Comparison of ENCODE assay signal across 13 cellular contexts in the genomic region with DNA sequence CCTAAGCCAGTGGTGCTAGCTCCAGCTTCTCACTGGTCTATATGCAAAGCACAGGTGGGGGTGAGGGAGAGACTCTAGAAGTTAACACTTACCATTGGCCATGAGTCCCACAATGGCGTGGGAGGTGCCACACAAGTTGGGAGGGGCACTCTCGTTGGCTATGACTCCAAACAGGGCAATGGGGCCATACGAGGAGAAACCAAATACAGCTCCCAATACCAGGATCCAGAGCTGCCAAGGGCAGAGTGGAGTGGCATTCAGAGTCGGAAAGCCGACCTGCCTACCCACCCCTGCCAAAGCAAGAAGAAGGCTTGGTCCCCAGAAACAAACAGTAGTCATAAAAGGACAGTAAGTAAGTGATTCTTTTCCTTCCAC. TPM values are rescaled to one million over a fixed set of nuclear protein-coding genes. Genes with fewer than 3 reads are reported as not detected.
A peak's percentile ranks its signal among the peaks of the same experiment; 100 is the strongest.
DNase-seq lines count a peak whose midpoint lies in the region; ATAC-seq, FAIRE-seq and TF ChIP-seq lines count a peak whose summit lies in the region.
"Had no signal": no experiment of that assay in that cellular context is flagged by ENCODE, and none has a peak within 500 bp of the region (broad histone marks: within the 10 kb centered on the region; RNA-seq: fewer than 3 reads in every experiment).

No MANE protein-coding gene starts in this region.

- peak overlapping the region; percentile 11 for H3K27ac Mint-ChIP-seq in T-helper 2 cell treated with Interferon-gamma antibody and Interleukin-4, amounts not matched to agents 5 μg/mL and 100 μg/mL, for 36 hours
- H3K27ac Mint-ChIP-seq in CD8-positive, alpha-beta T cell = peak overlapping the region; percentile 76
- peak overlapping the region; percentile 24 for H3K27ac Mint-ChIP-seq in chondrocyte (ENCODE audit: unreplicated experiment)

- no peaks in the 10 kb centered on the region for H3K9me3 Mint-ChIP-seq in T-helper 2 cell treated with Interferon-gamma antibody and Interleukin-4, amounts not matched to agents 5 μg/mL and 100 μg/mL, for 36 hours
- H3K9me3 Mint-ChIP-seq in CD8-positive, alpha-beta T cell = no peaks in the 10 kb centered on the region
- H3K9me3 Mint-ChIP-seq in chondrocyte (ENCODE audit: low read depth) = no peaks in the 10 kb centered on the region

- H3K4me3 Mint-ChIP-seq in T-helper 2 cell treated with Interferon-gamma antibody and Interleukin-4, amounts not matched to agents 5 μg/mL and 100 μg/mL, for 36 hours = no peak overlapping the region
- H3K4me3 Mint-ChIP-seq in CD8-positive, alpha-beta T cell = no peak overlapping the region
- no peak overlapping the region for H3K4me3 Mint-ChIP-seq in chondrocyte (ENCODE audit: unreplicated experiment)

- no peak overlapping the region for H3K4me3 ChIP-seq in CD8-positive, alpha-beta T cell (ENCODE audit: low read depth, low read length)
- H3K4me3 ChIP-seq in pancreas = no peak overlapping the region

- H3K27me3 Mint-ChIP-seq in T-helper 2 cell treated with Interferon-gamma antibody and Interleukin-4, amounts not matched to agents 5 μg/mL and 100 μg/mL, for 36 hours (ENCODE audit: low read depth) = no peaks in the 10 kb centered on the region
- H3K27me3 Mint-ChIP-seq in CD8-positive, alpha-beta T cell (ENCODE audit: low read depth) = no peaks in the 10 kb centered on the region
- H3K27me3 Mint-ChIP-seq in chondrocyte (ENCODE audit: low read depth) = no peaks in the 10 kb centered on the region

- TF ChIP-seq CTCF in CD8-positive, alpha-beta T cell (IDR thresholded peaks at IDR 0.05) = no peak
- TF ChIP-seq CTCF in chondrocyte (IDR thresholded peaks at IDR 0.05) = no peak
- no peak for TF ChIP-seq CTCF in pancreas (IDR thresholded peaks at IDR 0.05)
- no peak for TF ChIP-seq CTCF in GM20000 (IDR thresholded peaks at IDR 0.05; ENCODE audit: extremely low read depth, missing control alignments)

- no peak overlapping the region for H3K27ac ChIP-seq in CD8-positive, alpha-beta T cell (ENCODE audit: low read depth, low read length)
- peak overlapping the region in 3 of 4 donors; percentile 15 to 58 (median 32) for H3K27ac ChIP-seq in pancreas
- H3K27ac ChIP-seq: 22Rv1 had no signal

- no peak for DNase-seq in T-helper 2 cell treated with Interferon-gamma antibody and Interleukin-4, amounts not matched to agents 5 μg/mL and 100 μg/mL, for 36 hours (ENCODE audit: low spot score)
- DNase-seq in T-helper 2 cell = no peak
- no peak for DNase-seq in CD8-positive, alpha-beta T cell
- DNase-seq in chondrocyte (ENCODE audit: low spot score) = peak; percentile 41
- DNase-seq in pancreas = no peak
- DNase-seq in GM20000 (ENCODE audit: low spot score) = no peak
- DNase-seq: activated CD4-positive, CD25-positive, alpha-beta regulatory T cell; NCI-H345; stimulated activated CD4-positive, alpha-beta T cell treated with anti-CD3 and anti-CD28 coated beads, Interleukin-4, amount 100 ng/mL, for 1 hour had no signal

- H3K4me1 Mint-ChIP-seq in T-helper 2 cell treated with Interferon-gamma antibody and Interleukin-4, amounts not matched to agents 5 μg/mL and 100 μg/mL, for 36 hours (ENCODE audit: low read depth) = peaks cover 35% of the 10 kb centered on the region
- peaks cover 44% of the 10 kb centered on the region for H3K4me1 Mint-ChIP-seq in CD8-positive, alpha-beta T cell (ENCODE audit: low read depth)
- peaks cover 29% of the 10 kb centered on the region for H3K4me1 Mint-ChIP-seq in chondrocyte (ENCODE audit: low read depth)

- intact Hi-C loops in CD8-positive, alpha-beta T cell (cut with DNase I, micrococcal nuclease) = no loop called here
- intact Hi-C loops in pancreas (cut with DNase I) = no loop called here

- WGBS in pancreas, 2 donors = 68 to 69% methylated on average over 5 of the region's 5 CpGs

- H3K36me3 Mint-ChIP-seq in T-helper 2 cell treated with Interferon-gamma antibody and Interleukin-4, amounts not matched to agents 5 μg/mL and 100 μg/mL, for 36 hours (ENCODE audit: low read depth) = peaks cover 41% of the 10 kb centered on the region
- H3K36me3 Mint-ChIP-seq in CD8-positive, alpha-beta T cell = peaks cover 61% of the 10 kb centered on the region
- H3K36me3 Mint-ChIP-seq in chondrocyte (ENCODE audit: low read depth) = peaks cover 12% of the 10 kb centered on the region

- ATAC-seq in CD8-positive, alpha-beta T cell = no peak
- ATAC-seq in pancreas = no peak
- ATAC-seq in HG02798 (IDR thresholded peaks at IDR 0.05; ENCODE audit: poor library complexity, unreplicated experiment) = no peak
- ATAC-seq in HG02759 (IDR thresholded peaks at IDR 0.05; ENCODE audit: unreplicated experiment) = no peak

- POLR2A ChIA-PET in CD8-positive, alpha-beta T cell (lab: Charles Lee) = interaction anchor here (1.1 kb wide), 1 partner anchor 43 kb away, joined by 3 read pairs; a partner anchor contains a TSS

- CTCF ChIA-PET in CD8-positive, alpha-beta T cell (lab: Charles Lee) = interaction anchor here (1.4 kb wide), 1 partner anchor 31 kb away, joined by 3 read pairs; no protein-coding TSS in a partner anchor

- H3K9me3 ChIP-seq in CD8-positive, alpha-beta T cell (ENCODE audit: low read length) = no peaks in the 10 kb centered on the region
- H3K9me3 ChIP-seq in pancreas = no peaks in the 10 kb centered on the region

- no peak for FAIRE-seq in pancreas (lab: Jason Lieb, UNC)
- FAIRE-seq: endometrium had no signal

- peaks cover 33% of the 10 kb centered on the region for H3K4me1 ChIP-seq in CD8-positive, alpha-beta T cell (ENCODE audit: insufficient read depth, low read length)
- H3K4me1 ChIP-seq in pancreas = peaks cover 20 to 40% (median 24%) of the 10 kb centered on the region in 3 donors

- no peaks in the 10 kb centered on the region for H3K27me3 ChIP-seq in CD8-positive, alpha-beta T cell (ENCODE audit: insufficient read depth, low read length)
- H3K27me3 ChIP-seq in pancreas = no peaks in the 10 kb centered on the region

- peaks cover 20% of the 10 kb centered on the region for H3K36me3 ChIP-seq in CD8-positive, alpha-beta T cell (ENCODE audit: insufficient read depth, low read length)
- H3K36me3 ChIP-seq in pancreas = peaks cover 0 to 16% (median 14%) of the 10 kb centered on the region in 3 donors

RNA-seq across cellular contexts. Expression of a gene that starts 5.6 kb away (rescaled TPM):
- total RNA-seq in CD8-positive, alpha-beta T cell = 1 to 10 TPM; 4.0 to 4.6 TPM
- total RNA-seq in chondrocyte = 13.6 to 15.6 TPM (median 13.9 TPM) in 3 replicates
- 10 to 100 TPM; 27.1 to 41.6 (median 32.6) TPM for total RNA-seq in pancreas
- polyA plus RNA-seq in pancreas = 100 to 1,000 TPM in 1 of 2 donors, 10 to 100 TPM in 1; 67.0 to 163 TPM

RNA-seq across cellular contexts. Expression of a gene that starts 6.5 kb away (rescaled TPM):
- total RNA-seq in CD8-positive, alpha-beta T cell = 10 to 100 TPM; 65.6 to 73.3 TPM
- total RNA-seq in chondrocyte (73.0 to 78.8 TPM (median 75.0 TPM) in 3 replicates), pancreas (10 to 100 TPM; 13.7 to 36.5 (median 27.2) TPM)
- polyA plus RNA-seq in pancreas = 10 to 100 TPM; 21.6 to 55.7 TPM

RNA-seq across cellular contexts. Expression of a gene that starts 6.9 kb away (rescaled TPM):
- 1,000 to 10,000 TPM; 2,737 to 2,869 TPM for total RNA-seq in CD8-positive, alpha-beta T cell
- total RNA-seq in chondrocyte = 600 to 777 TPM (median 609 TPM) in 3 replicates
- total RNA-seq in pancreas = 100 to 1,000 TPM; 536 to 863 (median 675) TPM
- polyA plus RNA-seq in pancreas = 1,000 to 10,000 TPM; 1,298 to 1,472 TPM

RNA-seq across cellular contexts. Expression of a gene that starts 27.1 kb away (rescaled TPM):
- 100 to 1,000 TPM; 103 to 116 TPM for total RNA-seq in CD8-positive, alpha-beta T cell
- total RNA-seq in chondrocyte (16.6 to 30.0 TPM (median 16.7 TPM) in 3 replicates), pancreas (10 to 100 TPM in 4 of 6 donors, 1 to 10 TPM in 2; 9.1 to 21.3 (median 14.0) TPM)
- 10 to 100 TPM; 61.1 to 86.2 TPM for polyA plus RNA-seq in pancreas

RNA-seq across cellular contexts. Expression of a gene that starts 31.9 kb away (rescaled TPM):
- total RNA-seq in CD8-positive, alpha-beta T cell = 100 to 1,000 TPM; 106 to 109 TPM
- total RNA-seq in chondrocyte (213 to 227 TPM (median 214 TPM) in 3 replicates), pancreas (100 to 1,000 TPM; 105 to 210 (median 169) TPM)
- polyA plus RNA-seq in pancreas = 10 to 100 TPM; 79.2 to 79.8 TPM

Comparison
In these comparisons a context has a peak if more than half of its experiments do, and no peak if none do; other contexts are left out.
1. H3K27ac Mint-ChIP-seq: peak in every context shown above with its lines; median percentile 76 in CD8-positive, alpha-beta T cell; 24 in chondrocyte; 11 in T-helper 2 cell treated with Interferon-gamma antibody and Interleukin-4, amounts not matched to agents 5 μg/mL and 100 μg/mL, for 36 hours.